18 cellular contexts compared by ENCODE assay signal in genomic region chr10:79324032-79324695, GRCh38. TPM values are rescaled to one million over a fixed set of nuclear protein-coding genes. Genes with fewer than 3 reads are reported as not detected.
DNase-seq lines count a peak whose midpoint lies in the region; ATAC-seq and TF ChIP-seq lines count a peak whose summit lies in the region.
"Had no signal": no experiment of that assay in that cellular context is flagged by ENCODE, and none has a peak within 500 bp of the region (broad histone marks: within the 10 kb centered on the region; RNA-seq: fewer than 3 reads in every experiment).

No MANE protein-coding gene starts in this region.

- no peaks in the 10 kb centered on the region for H3K36me3 ChIP-seq in spleen
- H3K36me3 ChIP-seq: left ventricle myocardium inferior, right atrium auricular region, thoracic aorta had no signal

- H3K27ac ChIP-seq in spleen = peak overlapping the region in 4 of 8 donors; percentile 44 to 77 (median 76)
- H3K27ac ChIP-seq in foreskin keratinocyte = no peak overlapping the region
- H3K27ac ChIP-seq: left ventricle myocardium inferior, right atrium auricular region, thoracic aorta had no signal

- no peaks in the 10 kb centered on the region for H3K36me3 Mint-ChIP-seq in activated naive CD4-positive, alpha-beta T cell treated with anti-CD3 and anti-CD28 coated beads, Interleukin-2, amount 50 U/mL, for 24 hours
- peaks cover 7% of the 10 kb centered on the region for H3K36me3 Mint-ChIP-seq in activated T-helper 1 cell treated with anti-CD3 and anti-CD28 coated beads, Interleukin-12 subunit alpha, Interleukin-12 subunit beta, Interleukin-2, Interleukin-4 antibody, amounts not matched to agents 30 ng/mL and 10 ng/mL and 1 ng/mL, durations not matched to agents 14 hours and 24 hours and 36 hours (ENCODE audit: low read depth)

- H3K27me3 ChIP-seq in spleen (replicated peaks in 1 of 7) (no peaks in the 10 kb centered on the region), foreskin keratinocyte (no peaks in the 10 kb centered on the region)
- H3K27me3 ChIP-seq: right atrium auricular region had no signal

- peaks cover 55% of the 10 kb centered on the region for H3K4me1 Mint-ChIP-seq in activated naive CD4-positive, alpha-beta T cell treated with anti-CD3 and anti-CD28 coated beads, Interleukin-2, amount 50 U/mL, for 24 hours
- H3K4me1 Mint-ChIP-seq in activated T-helper 1 cell treated with anti-CD3 and anti-CD28 coated beads, Interleukin-12 subunit alpha, Interleukin-12 subunit beta, Interleukin-2, Interleukin-4 antibody, amounts not matched to agents 30 ng/mL and 10 ng/mL and 1 ng/mL, durations not matched to agents 14 hours and 24 hours and 36 hours (ENCODE audit: low read depth) = peaks cover 60% of the 10 kb centered on the region

- H3K9me3 Mint-ChIP-seq in activated naive CD4-positive, alpha-beta T cell treated with anti-CD3 and anti-CD28 coated beads, Interleukin-2, amount 50 U/mL, for 24 hours = no peaks in the 10 kb centered on the region
- H3K9me3 Mint-ChIP-seq in activated T-helper 1 cell treated with anti-CD3 and anti-CD28 coated beads, Interleukin-12 subunit alpha, Interleukin-12 subunit beta, Interleukin-2, Interleukin-4 antibody, amounts not matched to agents 30 ng/mL and 10 ng/mL and 1 ng/mL, durations not matched to agents 14 hours and 24 hours and 36 hours = peaks cover 9% of the 10 kb centered on the region

- peaks cover 5 to 52% (median 37%) of the 10 kb centered on the region in 6 donors for H3K4me1 ChIP-seq in spleen
- H3K4me1 ChIP-seq in foreskin keratinocyte = peaks cover 39% of the 10 kb centered on the region
- H3K4me1 ChIP-seq: left ventricle myocardium inferior, right atrium auricular region had no signal

- H3K4me3 ChIP-seq in NB4 (ENCODE audit: low read depth, low read length) = no peak overlapping the region
- no peak overlapping the region for H3K4me3 ChIP-seq in spleen
- H3K4me3 ChIP-seq: left ventricle myocardium inferior, right atrium auricular region, thoracic aorta had no signal

- TF ChIP-seq POLR2A in NB4 (IDR thresholded peaks at IDR 0.05; ENCODE audit: extremely low read depth, insufficient read length) = no peak
- TF ChIP-seq POLR2A in spleen (IDR thresholded peaks at IDR 0.05) = no peak

- H3K27ac Mint-ChIP-seq in activated naive CD4-positive, alpha-beta T cell treated with anti-CD3 and anti-CD28 coated beads, Interleukin-2, amount 50 U/mL, for 24 hours = peak overlapping the region; percentile 63
- H3K27ac Mint-ChIP-seq in activated T-helper 1 cell treated with anti-CD3 and anti-CD28 coated beads, Interleukin-12 subunit alpha, Interleukin-12 subunit beta, Interleukin-2, Interleukin-4 antibody, amounts not matched to agents 30 ng/mL and 10 ng/mL and 1 ng/mL, durations not matched to agents 14 hours and 24 hours and 36 hours = peak overlapping the region; percentile 98

- TF ChIP-seq CTCF in NB4 (IDR thresholded peaks at IDR 0.05; ENCODE audit: low read depth, low read length) (no peak), spleen (IDR thresholded peaks at IDR 0.05 in 8 of 11, conservative IDR thresholded peaks at IDR 0.05 in 3 of 11) (no peak), foreskin keratinocyte (conservative IDR thresholded peaks at IDR 0.05) (no peak)

- no peaks in the 10 kb centered on the region for H3K27me3 Mint-ChIP-seq in activated naive CD4-positive, alpha-beta T cell treated with anti-CD3 and anti-CD28 coated beads, Interleukin-2, amount 50 U/mL, for 24 hours
- no peaks in the 10 kb centered on the region for H3K27me3 Mint-ChIP-seq in activated T-helper 1 cell treated with anti-CD3 and anti-CD28 coated beads, Interleukin-12 subunit alpha, Interleukin-12 subunit beta, Interleukin-2, Interleukin-4 antibody, amounts not matched to agents 30 ng/mL and 10 ng/mL and 1 ng/mL, durations not matched to agents 14 hours and 24 hours and 36 hours (ENCODE audit: insufficient read depth)

- DNase-seq in activated naive CD4-positive, alpha-beta T cell treated with anti-CD3 and anti-CD28 coated beads, Interleukin-2, amount 50 U/mL, for 16 hours = no peak
- peak; percentile 38 for DNase-seq in NB4 (ENCODE audit: low read depth)
- DNase-seq in activated T-helper 1 cell treated with anti-CD3 and anti-CD28 coated beads, Interleukin-12 subunit alpha, Interleukin-12 subunit beta, Interleukin-2, Interleukin-4 antibody, amounts not matched to agents 30 ng/mL and 10 ng/mL and 1 ng/mL, durations not matched to agents 14 hours and 24 hours and 36 hours (ENCODE audit: low spot score) = no peak
- peak; percentile 36 for DNase-seq in spleen
- no peak for DNase-seq in foreskin keratinocyte
- DNase-seq in hippocampal formation (lab: John Stamatoyannopoulos, UW) = no peak
- DNase-seq: activated CD4-positive, CD25-positive, alpha-beta regulatory T cell; activated CD8-positive, alpha-beta memory T cell treated with anti-CD3 and anti-CD28 coated beads, Interleukin-2, amount 50 U/mL, for 48 hours; DND-41; left ventricle myocardium inferior; NCI-H1048; NCI-H2029; NCI-H524; SHP77 treated with DMSO at 0.1 percent for 48 hours had no signal

- 82 to 89% (median 84%) methylated on average over 10 of the region's 10 CpGs for WGBS in spleen, 5 donors

- H3K4me3 Mint-ChIP-seq in activated naive CD4-positive, alpha-beta T cell treated with anti-CD3 and anti-CD28 coated beads, Interleukin-2, amount 50 U/mL, for 24 hours = no peak overlapping the region
- no peak overlapping the region for H3K4me3 Mint-ChIP-seq in activated T-helper 1 cell treated with anti-CD3 and anti-CD28 coated beads, Interleukin-12 subunit alpha, Interleukin-12 subunit beta, Interleukin-2, Interleukin-4 antibody, amounts not matched to agents 30 ng/mL and 10 ng/mL and 1 ng/mL, durations not matched to agents 14 hours and 24 hours and 36 hours

- intact Hi-C loops in activated T-helper 1 cell treated with anti-CD3 and anti-CD28 coated beads, Interleukin-12 subunit alpha, Interleukin-12 subunit beta, Interleukin-2, Interleukin-4 antibody, amounts not matched to agents 30 ng/mL and 10 ng/mL and 1 ng/mL, durations not matched to agents 14 hours and 24 hours and 36 hours (cut with micrococcal nuclease) = loop anchor here (10.0 kb wide), 1 partner anchor 881 kb away; the partner anchor contains the start of gene ANXA11
- intact Hi-C loops in spleen (cut with DNase I; ENCODE audit: low total_unique reads) = no loop called here

- no peak for ATAC-seq in foreskin keratinocyte
- ATAC-seq in HG03571 (IDR thresholded peaks at IDR 0.05; ENCODE audit: unreplicated experiment) = no peak

- H3K9me3 ChIP-seq in spleen = no peaks in the 10 kb centered on the region
- H3K9me3 ChIP-seq: right atrium auricular region, thoracic aorta had no signal

RNA-seq across cellular contexts. Expression of gene PPIF, which starts 23.1 kb away (rescaled TPM):
- 155 and 157 TPM in 2 replicates for total RNA-seq in activated T-helper 1 cell treated with anti-CD3 and anti-CD28 coated beads, Interleukin-12 subunit alpha, Interleukin-12 subunit beta, Interleukin-2, Interleukin-4 antibody, amounts not matched to agents 30 ng/mL and 10 ng/mL and 1 ng/mL, durations not matched to agents 14 hours and 24 hours and 36 hours
- 10 to 100 TPM; 65.0 to 99.3 (median 73.2) TPM for total RNA-seq in spleen
- 10 to 100 TPM; 29.2 to 66.9 (median 33.5) TPM for polyA plus RNA-seq in spleen
- total RNA-seq in foreskin keratinocyte = 93.2 and 99.0 TPM in 2 replicates
- polyA plus RNA-seq in foreskin keratinocyte = 97.0 and 106 TPM in 2 replicates

Comparison
In these comparisons a context has a peak if more than half of its experiments do, and no peak if none do; other contexts are left out.
1. DNase-seq: peak in NB4 (single experiment) and spleen (single experiment); none in activated naive CD4-positive, alpha-beta T cell treated with anti-CD3 and anti-CD28 coated beads, Interleukin-2, amount 50 U/mL, for 16 hours (single experiment), activated T-helper 1 cell treated with anti-CD3 and anti-CD28 coated beads, Interleukin-12 subunit alpha, Interleukin-12 subunit beta, Interleukin-2, Interleukin-4 antibody, amounts not matched to agents 30 ng/mL and 10 ng/mL and 1 ng/mL, durations not matched to agents 14 hours and 24 hours and 36 hours (single experiment), foreskin keratinocyte (0 of 2) and hippocampal formation (0 of 2).